ENCODE assay signal across 8 cellular contexts in genomic region chr3:105367063-105367405, GRCh38. TPM values are rescaled to one million over a fixed set of nuclear protein-coding genes. Genes with fewer than 3 reads are reported as not detected.
DNase-seq lines count a peak whose midpoint lies in the region; ATAC-seq and TF ChIP-seq lines count a peak whose summit lies in the region.

No MANE protein-coding gene starts in this region.

- H3K27ac ChIP-seq in HUES64 (ENCODE audit: low read depth, low read length) (peak overlapping the region; percentile 28; the same call in 1 of the 2 replicates), uterus (peak overlapping the region; percentile 64 to 68)

- H3K4me1 Mint-ChIP-seq in activated CD4-positive, alpha-beta memory T cell treated with anti-CD3 and anti-CD28 coated beads, Interleukin-2, amount 10 ng/mL, durations not matched to agents 7 days and 5 days, result peaks cover 37% of the 10 kb centered on the region

- H3K4me3 ChIP-seq in HUES64 (ENCODE audit: low read length) (peak overlapping the region; percentile 81), fibroblast of pulmonary artery (replicated peaks; ENCODE audit: low read depth, low read length) (peak overlapping the region; percentile 84), neuron (ENCODE audit: low read length) (peak overlapping the region; percentile 66), uterus (peak overlapping the region; percentile 41 to 61)

- peak overlapping the region; percentile 55 for H3K9ac ChIP-seq in HUES64 (ENCODE audit: low read depth, low read length)

- TF ChIP-seq CTCF in fibroblast of pulmonary artery (IDR thresholded peaks at IDR 0.05; ENCODE audit: low read length, missing control alignments) (no peak), uterus (IDR thresholded peaks at IDR 0.05) (no peak)

- ATAC-seq in esophagus mucosa (no peak), HG02610 (IDR thresholded peaks at IDR 0.05; ENCODE audit: unreplicated experiment) (no peak)

- WGBS in HUES64, result under 1% methylated on average over 29 of the region's 29 CpGs

- H3K27me3 Mint-ChIP-seq in activated CD4-positive, alpha-beta memory T cell treated with anti-CD3 and anti-CD28 coated beads, Interleukin-2, amount 10 ng/mL, durations not matched to agents 7 days and 5 days, result peaks cover 21% of the 10 kb centered on the region

- H3K36me3 Mint-ChIP-seq in activated CD4-positive, alpha-beta memory T cell treated with anti-CD3 and anti-CD28 coated beads, Interleukin-2, amount 10 ng/mL, durations not matched to agents 7 days and 5 days (ENCODE audit: low read depth), result peaks cover 7% of the 10 kb centered on the region

- POLR2A ChIA-PET in activated CD4-positive, alpha-beta memory T cell treated with anti-CD3 and anti-CD28 coated beads, Interleukin-2, amount 10 ng/mL, durations not matched to agents 7 days and 5 days (lab: Charles Lee), result interaction anchor here (1.0 to 2.5 kb wide), 2 partner anchors 11 to 501 kb away, joined by 3 to 7 read pairs; no protein-coding TSS in a partner anchor

- intact Hi-C loops in uterus (cut with DNase I; ENCODE audit: low total_unique reads), result no loop called here

- DNase-seq in DMS53 (lab: John Stamatoyannopoulos, UW) (peak; percentile 66), fibroblast of pulmonary artery (ENCODE audit: low read depth) (no peak), uterus (no peak)
- DNase-seq in activated CD4-positive, alpha-beta memory T cell treated with anti-CD3 and anti-CD28 coated beads, Interleukin-2, amount 10 ng/mL, durations not matched to agents 7 days and 5 days, result peak; percentile 48

- CTCF ChIA-PET in activated CD4-positive, alpha-beta memory T cell treated with anti-CD3 and anti-CD28 coated beads, Interleukin-2, amount 10 ng/mL, durations not matched to agents 7 days and 5 days (lab: Charles Lee), result no interaction called here

- H3K9me3 ChIP-seq in HUES64 (ENCODE audit: insufficient read depth, low read depth, low read length) (no peaks in the 10 kb centered on the region), neuron (ENCODE audit: low read length) (no peaks in the 10 kb centered on the region), uterus (no peaks in the 10 kb centered on the region)

- peak overlapping the region; percentile 98 for H2AFZ ChIP-seq in neuron (ENCODE audit: low read depth, low read length)

- H3K36me3 ChIP-seq in HUES64 (ENCODE audit: insufficient read depth, low read length), result no peaks in the 10 kb centered on the region
- H3K36me3 ChIP-seq in neuron (ENCODE audit: insufficient read depth, low read length), result no peaks in the 10 kb centered on the region
- H3K36me3 ChIP-seq in uterus, result no peaks in the 10 kb centered on the region

- H3K4me3 Mint-ChIP-seq in activated CD4-positive, alpha-beta memory T cell treated with anti-CD3 and anti-CD28 coated beads, Interleukin-2, amount 10 ng/mL, durations not matched to agents 7 days and 5 days, result peak overlapping the region; percentile 91

- peaks cover 31% of the 10 kb centered on the region for H3K4me1 ChIP-seq in HUES64 (ENCODE audit: insufficient read depth, low read length)
- H3K4me1 ChIP-seq in neuron (ENCODE audit: insufficient read depth, low read length), result peaks cover 27% of the 10 kb centered on the region
- peaks cover 0 to 8% of the 10 kb centered on the region in 2 donors for H3K4me1 ChIP-seq in uterus

- H3K27me3 ChIP-seq in HUES64 (ENCODE audit: insufficient read depth, low read length) (peaks cover 14% of the 10 kb centered on the region), neuron (ENCODE audit: insufficient read depth, low read length) (no peaks in the 10 kb centered on the region), uterus (no peaks in the 10 kb centered on the region)

- no peak for TF ChIP-seq POLR2A in uterus (IDR thresholded peaks at IDR 0.05)

- H3K9me3 Mint-ChIP-seq in activated CD4-positive, alpha-beta memory T cell treated with anti-CD3 and anti-CD28 coated beads, Interleukin-2, amount 10 ng/mL, durations not matched to agents 7 days and 5 days, result no peaks in the 10 kb centered on the region

- peak overlapping the region; percentile 80 for H3K27ac Mint-ChIP-seq in activated CD4-positive, alpha-beta memory T cell treated with anti-CD3 and anti-CD28 coated beads, Interleukin-2, amount 10 ng/mL, durations not matched to agents 7 days and 5 days

RNA-seq across cellular contexts. Expression of gene ALCAM, which starts 0.3 kb away (rescaled TPM):
- polyA plus RNA-seq in HUES64 (2013, experiment 1 of 2), result 23.0 TPM
- 26.2 TPM for polyA plus RNA-seq in HUES64 (2013, experiment 2 of 2)
- total RNA-seq in activated CD4-positive, alpha-beta memory T cell treated with anti-CD3 and anti-CD28 coated beads, Interleukin-2, amount 10 ng/mL, durations not matched to agents 7 days and 5 days, result 10 to 100 TPM; 12.4 to 12.9 TPM
- 100 to 1,000 TPM in 1 of 4 donors, 10 to 100 TPM in 2, 1 to 10 TPM in 1; 5.9 to 151 (median 19.0) TPM for total RNA-seq in uterus
- total RNA-seq in esophagus mucosa, result 4.7 TPM

Comparison
In these comparisons a context has a peak if more than half of its experiments do, and no peak if none do; other contexts are left out.
1. DNase-seq: peak in DMS53 (single experiment) and activated CD4-positive, alpha-beta memory T cell treated with anti-CD3 and anti-CD28 coated beads, Interleukin-2, amount 10 ng/mL, durations not matched to agents 7 days and 5 days (single experiment); none in fibroblast of pulmonary artery (single experiment) and uterus (0 of 2).
2. Peak in every context shown above with its lines, with median percentiles within 50 percentile points of each other: H3K4me3 ChIP-seq.